9 cellular contexts compared by ENCODE assay signal in the genomic region with DNA sequence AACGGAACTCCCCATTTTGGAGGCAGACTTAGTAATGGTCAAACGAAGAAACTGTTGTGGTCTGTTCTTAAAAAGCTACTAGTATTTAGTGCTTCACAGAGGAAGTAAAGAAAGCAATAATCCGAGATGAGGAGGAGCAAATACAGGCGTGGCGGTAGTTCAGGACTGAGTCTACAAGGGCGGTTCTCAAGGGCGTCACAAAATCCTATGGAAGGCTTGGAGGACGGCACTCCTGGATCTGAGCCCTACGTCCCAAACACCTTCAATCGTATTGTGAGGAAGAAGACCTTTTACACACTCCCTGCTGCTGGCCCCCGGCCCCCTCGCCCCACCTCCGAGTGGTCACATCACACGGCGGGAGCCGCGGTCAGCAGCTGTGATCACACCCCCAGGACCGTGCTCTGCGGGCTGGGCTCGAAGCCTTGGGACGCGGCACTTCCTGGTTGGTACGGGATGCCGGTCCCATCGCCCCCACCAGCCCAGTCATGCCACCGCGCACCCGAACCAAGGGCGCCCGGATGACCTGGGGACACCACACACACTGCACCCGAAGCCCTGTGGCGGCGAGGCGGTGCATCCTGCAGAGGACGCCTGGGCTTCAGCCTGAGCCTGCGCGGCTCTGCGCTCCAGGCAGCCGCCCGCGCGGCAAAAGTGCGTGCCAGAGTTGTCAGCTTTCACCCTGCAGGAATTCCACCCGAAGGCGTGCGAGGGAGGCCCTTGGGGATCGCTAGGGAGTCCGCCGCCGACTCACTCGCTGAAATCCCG. TPM values are rescaled to one million over a fixed set of nuclear protein-coding genes. Genes with fewer than 3 reads are reported as not detected.
DNase-seq lines count a peak whose midpoint lies in the region; ATAC-seq, FAIRE-seq and TF ChIP-seq lines count a peak whose summit lies in the region.
"Had no signal": no experiment of that assay in that cellular context is flagged by ENCODE, and none has a peak within 500 bp of the region (broad histone marks: within the 10 kb centered on the region; RNA-seq: fewer than 3 reads in every experiment).

No MANE protein-coding gene starts in this region.

- ATAC-seq in GM19328 (IDR thresholded peaks at IDR 0.05; ENCODE audit: unreplicated experiment), result peak; percentile 56
- ATAC-seq in HG03378 (IDR thresholded peaks at IDR 0.05; ENCODE audit: unreplicated experiment), result peak; percentile 41

- H3K36me3 ChIP-seq in Caco-2 (ENCODE audit: control insufficient read depth, insufficient read depth, low read length), result no peaks in the 10 kb centered on the region
- H3K36me3 ChIP-seq in neuronal stem cell (replicated peaks in 1 of 2; ENCODE audit: control insufficient read depth in 2 of 2, insufficient read depth in 2 of 2, low read length in 2 of 2), result no peaks in the 10 kb centered on the region
- H3K36me3 ChIP-seq in urinary bladder (ENCODE audit: insufficient read depth), result no peaks in the 10 kb centered on the region

- H3K4ac ChIP-seq in neuronal stem cell (ENCODE audit: low read length), result no peak overlapping the region

- H3K4me1 Mint-ChIP-seq in Caco-2 (ENCODE audit: low read depth, unreplicated experiment), result peaks cover 31% of the 10 kb centered on the region

- no peak overlapping the region for H4K91ac ChIP-seq in neuronal stem cell (ENCODE audit: low read depth, low read length, poor library complexity)

- H3K9me3 Mint-ChIP-seq in Caco-2 (ENCODE audit: unreplicated experiment), result no peaks in the 10 kb centered on the region

- H3K36me3 Mint-ChIP-seq in Caco-2 (ENCODE audit: insufficient read depth, unreplicated experiment), result peaks cover 5% of the 10 kb centered on the region

- H4K8ac ChIP-seq in neuronal stem cell (ENCODE audit: low read depth, low read length), result no peak overlapping the region

- H3K79me1 ChIP-seq in neuronal stem cell (ENCODE audit: low read depth, low read length), result no peaks in the 10 kb centered on the region

- POLR2A ChIA-PET in Caco-2 (lab: Charles Lee), result interaction anchor here (0.5 to 1.0 kb wide), 9 partner anchors 19 to 1779 kb away, joined by 3 to 7 read pairs (median 3); no protein-coding TSS in a partner anchor

- H3K27me3 Mint-ChIP-seq in Caco-2 (ENCODE audit: insufficient read depth, unreplicated experiment), result no peaks in the 10 kb centered on the region

- H3K4me2 ChIP-seq in neuronal stem cell (ENCODE audit: insufficient read depth, low read length, poor library complexity, severe bottlenecking), result peak overlapping the region; percentile 98

- H2AFZ ChIP-seq in neuronal stem cell (ENCODE audit: low read length), result peak overlapping the region; percentile 99

- H3K4me3 ChIP-seq in Caco-2 (ENCODE audit: low read depth, low read length), result peak overlapping the region; percentile 90
- peak overlapping the region; percentile 62 to 81 for H3K4me3 ChIP-seq in neuronal stem cell (ENCODE audit: low read length in 2 of 2)
- H3K4me3 ChIP-seq in urinary bladder (ENCODE audit: low read depth, low read length), result peak overlapping the region; percentile 52

- H3K27me3 ChIP-seq in Caco-2 (replicated peaks; ENCODE audit: control insufficient read depth, insufficient read depth, low read length), result no peaks in the 10 kb centered on the region
- peaks cover 4 to 28% (median 25%) of the 10 kb centered on the region in 3 experiments for H3K27me3 ChIP-seq in neuronal stem cell (ENCODE audit: control insufficient read depth in 3 of 3, insufficient read depth in 3 of 3, low read depth in 1 of 3, low read length in 3 of 3)

- peak overlapping the region; percentile 97 for H3K18ac ChIP-seq in neuronal stem cell (ENCODE audit: low read length)

- no TSS peak for BruUV-seq in Caco-2 (replicated peaks; lab: Mats Ljungman, UMichigan)

- peak overlapping the region; percentile 83 for H3K27ac Mint-ChIP-seq in Caco-2 (ENCODE audit: unreplicated experiment)

- no peak overlapping the region for H2AK5ac ChIP-seq in neuronal stem cell (ENCODE audit: low read depth, low read length)

- H3K23ac ChIP-seq in neuronal stem cell (ENCODE audit: low read depth, low read length, poor library complexity), result peak overlapping the region; percentile 89

- no CpG with 5 or more reads among the region's 52 CpGs for WGBS in neuronal stem cell (ENCODE audit: extremely low coverage in 2 of 2, insufficient read length in 2 of 2, insufficient replicate concordance in 1 of 2), 2 donors
- WGBS in urinary bladder, result 1% methylated on average over 52 of the region's 52 CpGs

- intact Hi-C loops in Caco-2 (cut with micrococcal nuclease; ENCODE audit: unreplicated experiment), result loop anchor here (1.0 kb wide), 1 partner anchor 679 kb away; no protein-coding TSS in a partner anchor

- peak overlapping the region; percentile 87 for H3K4me3 Mint-ChIP-seq in Caco-2 (ENCODE audit: unreplicated experiment)

- H3K14ac ChIP-seq in neuronal stem cell (ENCODE audit: low read length), result peak overlapping the region; percentile 56

- DNase-seq in Caco-2 (peak; percentile 60 to 78), RCC 7860 (ENCODE audit: low spot score) (peak; percentile 73), activated gamma-delta T cell treated with Interleukin-2 at 50 U/mL for 16 hours (peak; percentile 48), foreskin melanocyte (peak; percentile 78), neuronal stem cell (ENCODE audit: low spot score) (peak; percentile 44)

- TF ChIP-seq CTCF in Caco-2 (IDR thresholded peaks at IDR 0.05; ENCODE audit: insufficient read depth in 1 of 2, low read depth in 1 of 2, low read length in 1 of 2, severe bottlenecking in 1 of 2, unreplicated experiment in 1 of 2), result no peak

- CTCF ChIA-PET in Caco-2 (lab: Charles Lee), result interaction anchor here (0.6 kb wide), 2 partner anchors 13 to 163 kb away, joined by 3 to 5 read pairs; no protein-coding TSS in a partner anchor

- H2BK120ac ChIP-seq in neuronal stem cell (ENCODE audit: low read depth, low read length), result peak overlapping the region; percentile 72

- H3K9me3 ChIP-seq in Caco-2 (no peaks in the 10 kb centered on the region), neuronal stem cell (replicated peaks in 1 of 2; ENCODE audit: control insufficient read depth in 2 of 2, insufficient read depth in 1 of 2, low read depth in 1 of 2, low read length in 2 of 2) (no peaks in the 10 kb centered on the region)

- no peak for FAIRE-seq in RCC 7860 (lab: Jason Lieb, UNC)
- FAIRE-seq: endometrium had no signal

- peak overlapping the region; percentile 95 for H2BK5ac ChIP-seq in neuronal stem cell (ENCODE audit: low read length)

- H3K27ac ChIP-seq in neuronal stem cell (replicated peaks; ENCODE audit: low read length) (no peak overlapping the region), urinary bladder (ENCODE audit: low read depth) (peak overlapping the region; percentile 83)

- peak overlapping the region; percentile 88 for H3K9ac ChIP-seq in neuronal stem cell (ENCODE audit: low read depth, low read length, poor library complexity)

- peak overlapping the region; percentile 58 for H2BK12ac ChIP-seq in neuronal stem cell (ENCODE audit: low read length)

- peak overlapping the region; percentile 97 for H2BK15ac ChIP-seq in neuronal stem cell (ENCODE audit: low read length)

- H3K4me1 ChIP-seq in Caco-2 (peaks cover 37% of the 10 kb centered on the region), neuronal stem cell (ENCODE audit: control insufficient read depth in 2 of 2, insufficient read depth in 1 of 2, low read depth in 1 of 2, low read length in 2 of 2) (peaks cover 5 to 9% of the 10 kb centered on the region in 2 donors), urinary bladder (ENCODE audit: insufficient read depth) (no peaks in the 10 kb centered on the region)

RNA-seq across cellular contexts. Expression of a gene that starts 0.6 kb away (rescaled TPM):
- total RNA-seq in Caco-2 (2022) (5.3 and 5.5 TPM in 2 replicates), urinary bladder (43.3 TPM)
- 1.6 TPM for polyA plus RNA-seq in neuronal stem cell (2013, experiment 1 of 2)
- 0.36 TPM for polyA plus RNA-seq in neuronal stem cell (2013, experiment 2 of 2)
- polyA plus RNA-seq in urinary bladder, result 3.5 TPM

RNA-seq across cellular contexts. Expression of a gene that starts 33.5 kb away (rescaled TPM):
- total RNA-seq in Caco-2 (2022), result not detected in 2 replicates
- not detected for polyA plus RNA-seq in neuronal stem cell (2013, experiment 1 of 2)
- not detected for polyA plus RNA-seq in neuronal stem cell (2013, experiment 2 of 2)
- total RNA-seq in urinary bladder, result not detected
- not detected for polyA plus RNA-seq in urinary bladder
